ENCODE assay signal across 22 cellular contexts in genomic region chr5:83249156-83249555, GRCh38.
"Had no signal": no experiment of that assay in that cellular context is flagged by ENCODE, and none has a peak within 500 bp of the region (broad histone marks: within the 10 kb centered on the region; RNA-seq: fewer than 3 reads in every experiment).

No MANE protein-coding gene starts in this region.

- H3K27me3 Mint-ChIP-seq: activated naive CD8-positive, alpha-beta T cell treated with anti-CD3 and anti-CD28 coated beads for 36 hours; naive thymus-derived CD8-positive, alpha-beta T cell had no signal

- H3K4me1 Mint-ChIP-seq: activated naive CD8-positive, alpha-beta T cell treated with anti-CD3 and anti-CD28 coated beads for 36 hours; naive thymus-derived CD8-positive, alpha-beta T cell had no signal

- H3K9me3 Mint-ChIP-seq: activated naive CD8-positive, alpha-beta T cell treated with anti-CD3 and anti-CD28 coated beads for 36 hours; activated T-cell treated with anti-CD3 and anti-CD28 coated beads, Interleukin-2, amount 50 U/mL, for 4 hours; activated T-helper 2 cell treated with anti-CD3 and anti-CD28 coated beads, Interferon-gamma antibody, Interleukin-2, Interleukin-4, amounts not matched to agents 10 μg/mL and 5 μg/mL and 100 μg/mL, durations not matched to agents 14 hours and 24 hours and 36 hours; neural progenitor cell; T-helper 1 cell treated with Interleukin-12 subunit alpha and Interleukin-12 subunit beta and Interleukin-4 antibody, amounts not matched to agents 30 μg/mL and 1 μg/mL, for 36 hours had no signal

- H3K36me3 Mint-ChIP-seq: neural progenitor cell had no signal

- H3K9me3 ChIP-seq: heart left ventricle, lower lobe of right lung, testis, uterus had no signal

- H3K27ac ChIP-seq: heart left ventricle, lower lobe of right lung, neural progenitor cell, testis, uterus had no signal

- H3K27ac Mint-ChIP-seq: activated naive CD8-positive, alpha-beta T cell treated with anti-CD3 and anti-CD28 coated beads for 36 hours; activated T-helper 2 cell treated with anti-CD3 and anti-CD28 coated beads, Interferon-gamma antibody, Interleukin-2, Interleukin-4, amounts not matched to agents 10 μg/mL and 5 μg/mL and 100 μg/mL, durations not matched to agents 14 hours and 24 hours and 36 hours; naive thymus-derived CD8-positive, alpha-beta T cell; neural progenitor cell; T-helper 1 cell treated with Interleukin-12 subunit alpha and Interleukin-12 subunit beta and Interleukin-4 antibody, amounts not matched to agents 30 μg/mL and 1 μg/mL, for 36 hours; WTC11 had no signal

- H3K27me3 ChIP-seq: heart left ventricle, neural progenitor cell, testis, uterus had no signal

- H3K4me3 Mint-ChIP-seq: activated naive CD8-positive, alpha-beta T cell treated with anti-CD3 and anti-CD28 coated beads for 36 hours; activated T-cell treated with anti-CD3 and anti-CD28 coated beads, Interleukin-2, amount 50 U/mL, for 4 hours; naive thymus-derived CD8-positive, alpha-beta T cell; neural progenitor cell; T-helper 1 cell treated with Interleukin-12 subunit alpha and Interleukin-12 subunit beta and Interleukin-4 antibody, amounts not matched to agents 30 μg/mL and 1 μg/mL, for 36 hours; WTC11 had no signal

- H3K36me3 ChIP-seq: heart left ventricle, lower lobe of right lung, neural progenitor cell, uterus had no signal

- H3K4me2 ChIP-seq: neural progenitor cell had no signal

- ATAC-seq: activated T-cell treated with anti-CD3 and anti-CD28 coated beads, Interleukin-2, amount 50 U/mL, for 4 hours; heart left ventricle; left lobe of liver; lower lobe of right lung; naive thymus-derived CD8-positive, alpha-beta T cell; sciatic nerve; WTC11 had no signal

- DNase-seq: activated CD4-positive, alpha-beta T cell treated with anti-CD3 and anti-CD28 coated beads, Interleukin-2, amount 50 U/mL, for 4 hours; activated CD8-positive, alpha-beta memory T cell treated with anti-CD3 and anti-CD28 coated beads, Interleukin-2, amount 50 U/mL, for 48 hours; activated naive CD4-positive, alpha-beta T cell treated with Interleukin-2 at 50 U/mL for 16 hours; activated naive CD8-positive, alpha-beta T cell treated with anti-CD3 and anti-CD28 coated beads for 36 hours; activated T-cell treated with anti-CD3 and anti-CD28 coated beads, Interleukin-2, amount 50 U/mL, for 4 hours; amniotic stem cell; erythroblast; heart left ventricle; lower lobe of right lung; naive thymus-derived CD8-positive, alpha-beta T cell; stimulated activated CD4-positive, alpha-beta T cell treated with anti-CD3 and anti-CD28 coated beads, Interleukin-4, amount 100 ng/mL, for 1 hour; stimulated activated naive CD4-positive, alpha-beta T cell; T1000; testis; trophoblast cell; uterus had no signal

- H3K9ac ChIP-seq: neural progenitor cell had no signal

- H2AFZ ChIP-seq: neural progenitor cell had no signal

- H3K4me3 ChIP-seq: heart left ventricle, lower lobe of right lung, neural progenitor cell, testis, uterus had no signal

- H3K4me1 ChIP-seq: heart left ventricle, lower lobe of right lung, testis, uterus had no signal
